ENCODE assay signal across 28 cellular contexts in the genomic region with DNA sequence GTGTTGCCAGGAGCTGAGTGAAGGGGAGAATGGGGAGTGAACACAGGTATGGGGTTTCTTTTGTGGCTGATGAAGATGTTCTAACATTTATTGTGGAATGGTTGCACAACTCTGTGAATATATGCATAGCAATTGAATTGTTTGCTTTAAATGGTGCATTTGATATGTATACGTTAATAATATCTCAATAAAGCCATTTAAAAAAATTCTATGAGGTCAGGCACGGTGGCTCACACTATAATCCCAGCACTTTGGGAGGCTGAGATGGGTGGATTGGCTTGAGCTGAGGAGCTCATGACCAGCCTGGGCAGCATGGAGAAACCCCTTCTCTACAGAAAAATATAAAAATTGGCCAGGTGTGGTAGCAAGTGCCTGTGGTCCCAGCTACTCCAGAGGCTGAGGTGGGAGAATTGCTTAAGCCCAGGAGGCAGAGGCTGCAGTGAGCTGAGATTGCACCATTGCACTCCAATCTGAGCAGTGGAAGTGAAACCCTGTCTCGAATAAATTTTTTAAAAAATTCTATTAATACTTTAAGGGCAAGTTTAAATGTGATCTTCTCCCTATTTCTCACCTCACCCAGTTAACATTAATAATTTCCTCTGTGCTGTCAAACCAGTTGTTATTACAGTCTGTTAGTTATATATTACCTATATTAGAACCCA.
A peak's percentile ranks its signal among the peaks of the same experiment; 100 is the strongest.
DNase-seq lines count a peak whose midpoint lies in the region; ATAC-seq and TF ChIP-seq lines count a peak whose summit lies in the region.
"Had no signal": no experiment of that assay in that cellular context is flagged by ENCODE, and none has a peak within 500 bp of the region (broad histone marks: within the 10 kb centered on the region; RNA-seq: fewer than 3 reads in every experiment).

No MANE protein-coding gene starts in this region.

- WGBS in GM23248 (ENCODE audit: low coverage in 1 of 2, low lambda C conversion rate in 2 of 2, missing lambda C conversion rate in 2 of 2), 2 experiments = 62 to 73% methylated on average over 3 of the region's 3 CpGs
- WGBS in prostate gland = 85% methylated on average over 3 of the region's 3 CpGs

- peak overlapping the region; percentile 30 for H3K4me2 ChIP-seq in GM23248 (ENCODE audit: unreplicated experiment)

- in situ Hi-C loops in GM23248 (cut with MboI) = no loop called here

- no peak overlapping the region for H2AFZ ChIP-seq in GM23248

- TF ChIP-seq POLR2A in prostate gland (IDR thresholded peaks at IDR 0.05) = no peak

- peaks cover 94% of the 10 kb centered on the region for H3K79me2 ChIP-seq in GM23248 (ENCODE audit: insufficient read depth)

- ATAC-seq in naive B cell (ENCODE audit: low read depth in 2 of 2) (peak; percentile 43 to 46), HG02759 (IDR thresholded peaks at IDR 0.05; ENCODE audit: unreplicated experiment) (no peak)
- ATAC-seq: heart right ventricle, natural killer cell, pancreas, right cardiac atrium had no signal

- no peak for TF ChIP-seq CTCF in GM06990 (IDR thresholded peaks at IDR 0.05; ENCODE audit: insufficient read depth, low read length, poor library complexity, severe bottlenecking)
- no peak for TF ChIP-seq CTCF in VCaP (conservative IDR thresholded peaks at IDR 0.05)
- TF ChIP-seq CTCF in prostate gland (IDR thresholded peaks at IDR 0.05) = no peak
- TF ChIP-seq CTCF in tibial artery (IDR thresholded peaks at IDR 0.05) = no peak

- H3K27me3 ChIP-seq in GM06990 (replicated peaks; ENCODE audit: control insufficient read depth, insufficient read depth, low read length) = no peaks in the 10 kb centered on the region
- H3K27me3 ChIP-seq in GM23248 (replicated peaks; ENCODE audit: insufficient read depth) = no peaks in the 10 kb centered on the region
- no peaks in the 10 kb centered on the region for H3K27me3 ChIP-seq in prostate gland (replicated peaks; ENCODE audit: insufficient read depth)
- H3K27me3 ChIP-seq in tibial artery = no peaks in the 10 kb centered on the region
- H3K27me3 ChIP-seq: colonic mucosa, heart right ventricle, pancreas, SJSA1, thyroid gland had no signal

- no peak overlapping the region for H3K9ac ChIP-seq in GM23248

- H3K27me3 Mint-ChIP-seq in naive B cell = no peaks in the 10 kb centered on the region

- no peaks in the 10 kb centered on the region for H3K9me3 Mint-ChIP-seq in naive B cell
- H3K9me3 Mint-ChIP-seq: activated CD4-positive, alpha-beta T cell treated with anti-CD3 and anti-CD28 coated beads, Interleukin-2, amount 10 ng/mL, durations not matched to agents 24 days and 14 days; activated naive CD4-positive, alpha-beta T cell treated with anti-CD3 and anti-CD28 coated beads for 36 hours; CD14-positive monocyte; mesothelial cell of epicardium; natural killer cell; stimulated activated naive CD8-positive, alpha-beta T cell treated with anti-CD3 and anti-CD28 coated beads, Interleukin-15, Interleukin-2, amounts not matched to agents 100 ng/mL and 50 ng/mL, for 24 hours; T-helper 1 cell treated with Interleukin-12 subunit alpha and Interleukin-12 subunit beta and Interleukin-4 antibody, amounts not matched to agents 30 μg/mL and 1 μg/mL, for 36 hours had no signal

- no peaks in the 10 kb centered on the region for H3F3A ChIP-seq in GM23248 (ENCODE audit: insufficient read depth)

- H3K4me3 ChIP-seq in GM06990 (replicated peaks; ENCODE audit: low read depth, low read length) = peak overlapping the region; percentile 4
- no peak overlapping the region for H3K4me3 ChIP-seq in GM23248
- H3K4me3 ChIP-seq in prostate gland = no peak overlapping the region
- no peak overlapping the region for H3K4me3 ChIP-seq in tibial artery
- H3K4me3 ChIP-seq: colonic mucosa, heart right ventricle, pancreas, SJSA1, thyroid gland had no signal

- intact Hi-C loops in prostate gland (cut with DNase I) (no loop called here), tibial artery (cut with DNase I; ENCODE audit: low total_unique reads) (no loop called here)

- H3K27ac Mint-ChIP-seq in naive B cell = no peak overlapping the region
- H3K27ac Mint-ChIP-seq: activated CD4-positive, alpha-beta T cell treated with anti-CD3 and anti-CD28 coated beads, Interleukin-2, amount 10 ng/mL, durations not matched to agents 24 days and 14 days; activated naive CD4-positive, alpha-beta T cell treated with anti-CD3 and anti-CD28 coated beads for 36 hours; mesothelial cell of epicardium; natural killer cell; stimulated activated naive CD8-positive, alpha-beta T cell treated with anti-CD3 and anti-CD28 coated beads, Interleukin-15, Interleukin-2, amounts not matched to agents 100 ng/mL and 50 ng/mL, for 24 hours; T-helper 1 cell treated with Interleukin-12 subunit alpha and Interleukin-12 subunit beta and Interleukin-4 antibody, amounts not matched to agents 30 μg/mL and 1 μg/mL, for 36 hours had no signal

- H3K4me1 ChIP-seq in GM23248 (ENCODE audit: insufficient read depth) (peaks cover 17% of the 10 kb centered on the region), prostate gland (replicated peaks) (no peaks in the 10 kb centered on the region), tibial artery (peaks cover 0 to 19% (median 0%) of the 10 kb centered on the region in 4 donors)
- H3K4me1 ChIP-seq: pancreas, thyroid gland had no signal

- H3K9me3 ChIP-seq in GM23248 (ENCODE audit: low read depth) = no peaks in the 10 kb centered on the region
- H3K9me3 ChIP-seq in prostate gland = no peaks in the 10 kb centered on the region
- H3K9me3 ChIP-seq in tibial artery = no peaks in the 10 kb centered on the region
- H3K9me3 ChIP-seq: colonic mucosa, heart right ventricle, pancreas, SJSA1, thyroid gland had no signal

- DNase-seq in GM06990 (ENCODE audit: extremely low read depth, insufficient read length) = no peak
- no peak for DNase-seq in GM23248
- DNase-seq in naive B cell = no peak
- no peak for DNase-seq in prostate gland (ENCODE audit: low spot score)
- no peak for DNase-seq in iPS-NIHi7 (ENCODE audit: extremely low spot score)
- no peak for DNase-seq in tibial artery
- DNase-seq: activated CD4-positive, alpha-beta T cell treated with anti-CD3 and anti-CD28 coated beads, Interleukin-2, amount 10 ng/mL, durations not matched to agents 24 days and 14 days; activated naive CD4-positive, alpha-beta T cell treated with anti-CD3 and anti-CD28 coated beads for 36 hours; colonic mucosa; effector memory CD4-positive, alpha-beta T cell; heart right ventricle; KG1; MV-4-11; natural killer cell; NCI-H146; NCI-H510A treated with DMSO at 0.1 percent for 48 hours; pancreas; right cardiac atrium; stimulated activated CD4-positive, alpha-beta T cell treated with anti-CD3 and anti-CD28 coated beads, Interleukin-12 subunit alpha, Interleukin-12 subunit beta, amount 100 ng/mL, for 4 hours; stimulated activated CD4-positive, alpha-beta T cell treated with anti-CD3 and anti-CD28 coated beads, Interleukin-4, amount 100 ng/mL, for 24 hours; thyroid gland had no signal

- H4K20me1 ChIP-seq in GM23248 (ENCODE audit: insufficient read depth) = no peaks in the 10 kb centered on the region

- H3K27ac ChIP-seq in GM23248 = peak overlapping the region; percentile 31; the same call in 1 of the 2 replicates
- H3K27ac ChIP-seq in VCaP = peak overlapping the region; percentile 18
- no peak overlapping the region for H3K27ac ChIP-seq in prostate gland
- H3K27ac ChIP-seq in tibial artery = no peak overlapping the region
- H3K27ac ChIP-seq: colonic mucosa, pancreas, SJSA1, thyroid gland had no signal

- no peaks in the 10 kb centered on the region for H3K9me2 ChIP-seq in GM23248 (ENCODE audit: insufficient read depth)

- peaks cover 40 to 59% (median 54%) of the 10 kb centered on the region in 3 donors for H3K4me1 Mint-ChIP-seq in naive B cell
- H3K4me1 Mint-ChIP-seq: natural killer cell had no signal

- H3K36me3 Mint-ChIP-seq in naive B cell = peaks cover 0 to 8% of the 10 kb centered on the region in 2 donors
- H3K36me3 Mint-ChIP-seq: CD14-positive monocyte, mesothelial cell of epicardium, natural killer cell had no signal

- peak overlapping the region in 7 of 8 donors; percentile 0 to 79 (median 59) for H3K4me3 Mint-ChIP-seq in naive B cell
- H3K4me3 Mint-ChIP-seq: activated CD4-positive, alpha-beta T cell treated with anti-CD3 and anti-CD28 coated beads, Interleukin-2, amount 10 ng/mL, durations not matched to agents 24 days and 14 days; activated naive CD4-positive, alpha-beta T cell treated with anti-CD3 and anti-CD28 coated beads for 36 hours; mesothelial cell of epicardium; natural killer cell; stimulated activated naive CD8-positive, alpha-beta T cell treated with anti-CD3 and anti-CD28 coated beads, Interleukin-15, Interleukin-2, amounts not matched to agents 100 ng/mL and 50 ng/mL, for 24 hours; T-helper 1 cell treated with Interleukin-12 subunit alpha and Interleukin-12 subunit beta and Interleukin-4 antibody, amounts not matched to agents 30 μg/mL and 1 μg/mL, for 36 hours had no signal

- no peaks in the 10 kb centered on the region for H3K36me3 ChIP-seq in GM06990 (ENCODE audit: control insufficient read depth, insufficient read depth, low read length)
- H3K36me3 ChIP-seq in GM23248 (ENCODE audit: low read depth) = no peaks in the 10 kb centered on the region
- no peaks in the 10 kb centered on the region for H3K36me3 ChIP-seq in prostate gland
- H3K36me3 ChIP-seq in tibial artery = no peaks in the 10 kb centered on the region
- H3K36me3 ChIP-seq: colonic mucosa, heart right ventricle, pancreas, SJSA1, thyroid gland had no signal

Comparison
In these comparisons a context has a peak if more than half of its experiments do, and no peak if none do; other contexts are left out.
1. H3K27ac ChIP-seq: peak in GM23248 (single experiment) and VCaP (single experiment); none in prostate gland (0 of 2) and tibial artery (0 of 2).